8 cellular contexts compared by ENCODE assay signal in the genomic region with DNA sequence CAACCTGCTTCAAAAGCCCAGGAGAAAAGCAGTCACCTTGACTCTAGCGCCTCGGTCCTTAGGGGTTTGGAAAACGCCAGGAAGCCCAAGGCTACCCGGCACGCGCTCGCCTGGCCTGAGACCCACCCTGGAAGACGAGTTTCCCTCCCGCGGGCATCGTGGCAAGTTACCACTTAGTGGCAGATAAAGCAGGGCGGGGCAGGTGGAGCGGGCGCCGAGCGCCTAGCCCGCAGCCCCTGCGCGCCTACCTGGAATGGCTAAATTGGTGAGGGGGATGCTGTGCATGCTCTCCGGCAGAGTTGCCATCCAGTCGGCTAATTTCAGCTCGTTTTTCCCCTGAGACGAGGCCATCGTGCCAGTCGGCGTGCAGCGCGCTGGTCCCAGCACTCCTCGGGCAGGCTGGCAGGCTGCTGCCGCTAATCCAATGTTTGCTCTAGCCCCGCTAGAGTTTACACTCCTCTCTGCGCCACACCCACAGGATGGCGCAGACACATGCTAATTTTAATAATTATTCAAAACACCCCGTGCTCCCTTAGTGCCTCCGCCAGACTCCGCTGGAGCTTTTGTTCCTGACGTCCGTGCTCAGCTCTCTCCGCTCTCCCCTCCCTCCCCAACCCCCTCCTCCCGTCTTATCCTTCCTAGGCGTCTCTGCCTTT. TPM values are rescaled to one million over a fixed set of nuclear protein-coding genes. Genes with fewer than 3 reads are reported as not detected.
A peak's percentile ranks its signal among the peaks of the same experiment; 100 is the strongest.
DNase-seq lines count a peak whose midpoint lies in the region; ATAC-seq and TF ChIP-seq lines count a peak whose summit lies in the region.

A gene with protein sequence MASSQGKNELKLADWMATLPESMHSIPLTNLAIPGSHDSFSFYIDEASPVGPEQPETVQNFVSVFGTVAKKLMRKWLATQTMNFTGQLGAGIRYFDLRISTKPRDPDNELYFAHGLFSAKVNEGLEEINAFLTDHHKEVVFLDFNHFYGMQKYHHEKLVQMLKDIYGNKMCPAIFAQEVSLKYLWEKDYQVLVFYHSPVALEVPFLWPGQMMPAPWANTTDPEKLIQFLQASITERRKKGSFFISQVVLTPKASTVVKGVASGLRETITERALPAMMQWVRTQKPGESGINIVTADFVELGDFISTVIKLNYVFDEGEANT (minus strand): TSS at position 426 of the 656 bp plus-strand sequence. CDS start 75 bp downstream, at position 351.

- intact Hi-C loops in right cardiac atrium (cut with DNase I): loop anchor here in 2 of 4 donors (5.0 to 10.0 kb wide), 2 partner anchors 243 to 606 kb away; partner anchors contain the start of gene C7 (in 1 of the 2)
- intact Hi-C loops in sigmoid colon (cut with DNase I): no loop called here

- no peak for TF ChIP-seq POLR2A in sigmoid colon (IDR thresholded peaks at IDR 0.05)

- WGBS in right cardiac atrium: under 1% methylated on average over 41 of the region's 41 CpGs
- WGBS in sigmoid colon, 2 donors: 2 to 4% methylated on average over 41 of the region's 41 CpGs

- H3K27ac ChIP-seq in right cardiac atrium (ENCODE audit: low read length) (peak within 1 kb of the TSS; percentile 44), sigmoid colon (no peak within 1 kb of the TSS)

- peak; percentile 87 for ATAC-seq in SK-N-SH treated with all-trans-retinoic acid at 6 μM for 48 hours
- ATAC-seq in right cardiac atrium: peak; percentile 93 to 94
- no peak for ATAC-seq in HG02938 (IDR thresholded peaks at IDR 0.05; ENCODE audit: unreplicated experiment)
- ATAC-seq in HG02610 (IDR thresholded peaks at IDR 0.05; ENCODE audit: unreplicated experiment): no peak
- ATAC-seq in GM21723 (IDR thresholded peaks at IDR 0.05; ENCODE audit: unreplicated experiment): no peak
- ATAC-seq in GM19452 (IDR thresholded peaks at IDR 0.05; ENCODE audit: unreplicated experiment): no peak

- DNase-seq in HuH-7 (ENCODE audit: low spot score) (peak; percentile 73), right cardiac atrium (peak; percentile 61 to 87 (median 73)), sigmoid colon (peak; percentile 60)

- no peaks in the 10 kb centered on the region for H3K36me3 ChIP-seq in sigmoid colon

- no peak for TF ChIP-seq CTCF in sigmoid colon (IDR thresholded peaks at IDR 0.05)

- H3K4me3 ChIP-seq in right cardiac atrium (ENCODE audit: low read length): peak within 1 kb of the TSS; percentile 74
- H3K4me3 ChIP-seq in sigmoid colon: peak within 1 kb of the TSS; percentile 26 to 43 (median 38)

- H3K4me1 ChIP-seq in right cardiac atrium (ENCODE audit: control insufficient read depth, insufficient read depth, low read length) (no peaks in the 10 kb centered on the region), sigmoid colon (peaks cover 0 to 19% (median 15%) of the 10 kb centered on the region in 4 donors)

- no peaks in the 10 kb centered on the region for H3K27me3 ChIP-seq in right cardiac atrium (ENCODE audit: control insufficient read depth, insufficient read depth)
- peaks cover 0 to 42% (median 0%) of the 10 kb centered on the region in 3 donors for H3K27me3 ChIP-seq in sigmoid colon

- H3K9me3 ChIP-seq in right cardiac atrium (ENCODE audit: control insufficient read depth, low read length): no peaks in the 10 kb centered on the region
- H3K9me3 ChIP-seq in sigmoid colon: no peaks in the 10 kb centered on the region

- TF ChIP-seq EP300 in sigmoid colon (IDR thresholded peaks at IDR 0.05): no peak

TF ChIP-seq in SK-N-SH treated with all-trans-retinoic acid at 6 μM for 48 hours, 23 proteins besides CTCF, POLR2A, EP300 and RAD21:
- no peak for TF ChIP-seq GLIS3 (CRISPR knock-in tag; IDR thresholded peaks at IDR 0.05)

RNA-seq across cellular contexts. Expression of the gene that starts here (rescaled TPM):
- total RNA-seq in right cardiac atrium (10 to 100 TPM; 32.7 to 87.4 (median 62.3) TPM), sigmoid colon (1 to 10 TPM; 1.6 to 2.9 (median 1.9) TPM)
- polyA plus RNA-seq in right cardiac atrium (36.2 TPM), sigmoid colon (under 1 TPM; 0.23 to 0.60 (median 0.50) TPM)

Comparison
In these comparisons a context has a peak if more than half of its experiments do, and no peak if none do; other contexts are left out.
1. RNA of the gene that starts here (total RNA-seq): 32.7 to 87.4 TPM in right cardiac atrium; 1.6 to 2.9 TPM in sigmoid colon; every median in the first group is over 4 times any median in the second.
2. RNA of the gene that starts here (polyA plus RNA-seq): 36.2 TPM in right cardiac atrium (single experiment); 0.23 to 0.60 TPM in sigmoid colon; every median in the first group is over 10 times any median in the second.
3. ATAC-seq: peak in SK-N-SH treated with all-trans-retinoic acid at 6 μM for 48 hours (single experiment) and right cardiac atrium (2 of 2); none in HG02938 (single experiment), HG02610 (single experiment), GM21723 (single experiment) and GM19452 (single experiment).
4. Peak in every context shown above with its lines, with median percentiles within 50 percentile points of each other: DNase-seq.